In the genomic region with DNA sequence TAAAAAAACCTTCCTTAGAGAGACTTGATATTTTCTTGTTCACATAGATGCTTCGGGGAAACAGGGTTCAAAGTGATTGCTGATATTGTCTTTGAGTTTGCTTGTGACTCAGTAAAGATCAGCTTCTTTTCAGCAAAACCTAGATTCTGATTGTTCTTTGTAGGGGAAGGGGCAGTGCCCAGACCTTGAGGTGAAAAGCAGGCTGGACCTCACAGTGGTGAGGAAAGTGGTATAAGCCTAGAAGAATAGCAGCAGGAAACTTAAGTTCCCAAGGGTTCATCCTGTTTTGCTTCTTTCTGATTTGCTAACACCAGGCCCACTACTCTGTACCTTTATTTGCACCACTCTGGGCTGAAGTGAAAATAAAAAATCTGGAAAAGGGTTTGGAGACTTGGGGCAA, we compare ENCODE assay signal across 19 cellular contexts. TPM values are rescaled to one million over a fixed set of nuclear protein-coding genes. Genes with fewer than 3 reads are reported as not detected.
DNase-seq lines count a peak whose midpoint lies in the region; ATAC-seq, FAIRE-seq and TF ChIP-seq lines count a peak whose summit lies in the region.
"Had no signal": no experiment of that assay in that cellular context is flagged by ENCODE, and none has a peak within 500 bp of the region (broad histone marks: within the 10 kb centered on the region; RNA-seq: fewer than 3 reads in every experiment).

No MANE protein-coding gene starts in this region.

- H4K20me1 ChIP-seq in K562 (replicated peaks; ENCODE audit: control insufficient read depth, insufficient read depth, low read length) (no peaks in the 10 kb centered on the region), endothelial cell of umbilical vein (replicated peaks; ENCODE audit: control insufficient read depth, extremely low read depth, insufficient read depth, low read length) (peaks cover 3% of the 10 kb centered on the region)

- no peaks in the 10 kb centered on the region for H3K27me3 Mint-ChIP-seq in activated T-cell treated with anti-CD3 and anti-CD28 coated beads, Interleukin-2, amount 50 U/mL, for 72 hours (ENCODE audit: low read depth)
- no peaks in the 10 kb centered on the region for H3K27me3 Mint-ChIP-seq in activated T-cell treated with anti-CD3 and anti-CD28 coated beads, Interleukin-2, amount 50 U/mL, for 4 hours (ENCODE audit: low read depth)
- H3K27me3 Mint-ChIP-seq: CD4-positive, alpha-beta memory T cell had no signal

- POLR2A ChIA-PET in K562 (lab: Yijun Ruan, JAX), result no interaction called here
- POLR2A ChIA-PET in endothelial cell of umbilical vein (lab: Charles Lee), result interaction anchor here (0.9 kb wide), 1 partner anchor 19 kb away, joined by 3 read pairs; no protein-coding TSS in a partner anchor

- H3K4me1 ChIP-seq in K562 (replicated peaks in 1 of 2; ENCODE audit: control insufficient read depth in 2 of 2, insufficient read depth in 2 of 2, low read length in 2 of 2) (no peaks in the 10 kb centered on the region), endothelial cell of umbilical vein (ENCODE audit: control insufficient read depth, extremely low read depth, insufficient read depth, low read length) (peaks cover 18% of the 10 kb centered on the region)
- H3K4me1 ChIP-seq: A549 had no signal

- H3K36me3 Mint-ChIP-seq in activated T-cell treated with anti-CD3 and anti-CD28 coated beads, Interleukin-2, amount 50 U/mL, for 72 hours (ENCODE audit: insufficient read depth in 2 of 2), result peaks cover 8 to 34% of the 10 kb centered on the region in 2 donors
- peaks cover 27% of the 10 kb centered on the region for H3K36me3 Mint-ChIP-seq in activated T-cell treated with anti-CD3 and anti-CD28 coated beads, Interleukin-2, amount 50 U/mL, for 4 hours (ENCODE audit: insufficient read depth)

- H3K4me2 ChIP-seq in K562 (ENCODE audit: insufficient read depth, low read length) (no peak overlapping the region), endothelial cell of umbilical vein (ENCODE audit: insufficient read depth, low read length) (peak overlapping the region; percentile 27)
- H3K4me2 ChIP-seq: A549, GM23338 had no signal

- H3K4me3 ChIP-seq in K562 (no peak overlapping the region), endothelial cell of umbilical vein (replicated peaks in 1 of 3; ENCODE audit: insufficient read depth in 1 of 3, low read depth in 1 of 3, low read length in 3 of 3) (no peak overlapping the region)
- H3K4me3 ChIP-seq: A549, GM23338 had no signal

- H3K9ac ChIP-seq in K562 (ENCODE audit: insufficient read depth in 1 of 2, low read depth in 2 of 2, low read length in 2 of 2) (no peak overlapping the region), endothelial cell of umbilical vein (replicated peaks; ENCODE audit: extremely low read depth, insufficient read depth, low read length) (no peak overlapping the region)

- H3K9me1 ChIP-seq in K562 (ENCODE audit: control insufficient read depth, insufficient read depth, low read length) (no peaks in the 10 kb centered on the region), endothelial cell of umbilical vein (replicated peaks; ENCODE audit: control insufficient read depth, extremely low read depth, insufficient read depth, low read length) (no peaks in the 10 kb centered on the region)

- peaks cover 78% of the 10 kb centered on the region for H3K36me3 ChIP-seq in K562 (ENCODE audit: control insufficient read depth, insufficient read depth, low read length)
- H3K36me3 ChIP-seq in endothelial cell of umbilical vein (ENCODE audit: control insufficient read depth in 2 of 2, extremely low read depth in 1 of 2, insufficient read depth in 2 of 2, low read length in 2 of 2), result peaks cover 13 to 17% of the 10 kb centered on the region in 2 experiments

- H3K27ac ChIP-seq in K562 (ENCODE audit: extremely low read depth, low read depth, low read length) (no peak overlapping the region), endothelial cell of umbilical vein (ENCODE audit: insufficient read depth, low read depth, low read length) (no peak overlapping the region)
- H3K27ac ChIP-seq: 22Rv1, A549 had no signal

- CTCF ChIA-PET in K562 (lab: Yijun Ruan, JAX; ENCODE audit: low intra/inter-chr PET ratio), result no interaction called here
- CTCF ChIA-PET in endothelial cell of umbilical vein (lab: Charles Lee), result interaction anchor here (1.1 to 1.8 kb wide), 4 partner anchors 12 to 35 kb away, joined by 3 to 11 read pairs (median 4); no protein-coding TSS in a partner anchor

- WGBS in K562 (ENCODE audit: insufficient coverage, low coverage, missing lambda C conversion rate), result 100% methylated on average over 1 of the region's 1 CpG

- DNase-seq in activated T-cell treated with anti-CD3 and anti-CD28 coated beads, Interleukin-2, amount 50 U/mL, for 72 hours, result no peak
- no peak for DNase-seq in activated T-cell treated with anti-CD3 and anti-CD28 coated beads, Interleukin-2, amount 50 U/mL, for 4 hours
- no peak for DNase-seq in K562 (ENCODE audit: extremely low read depth in 1 of 4, low spot score in 3 of 4)
- peak; percentile 91 for DNase-seq in endothelial cell of umbilical vein (ENCODE audit: low read depth, low spot score)
- DNase-seq in pulmonary artery endothelial cell (ENCODE audit: low read depth, low spot score), result peak; percentile 43
- DNase-seq in amygdala (lab: John Stamatoyannopoulos, UW), result no peak
- DNase-seq: AML-193; CD4-positive, alpha-beta memory T cell; DMS79 treated with DMSO at 0.1 percent for 48 hours; GF-D8; HCEC 1CT had no signal

- intact Hi-C loops in K562 (cut with micrococcal nuclease) (no loop called here), endothelial cell of umbilical vein (cut with micrococcal nuclease) (no loop called here)

- H3K4me1 Mint-ChIP-seq in activated T-cell treated with anti-CD3 and anti-CD28 coated beads, Interleukin-2, amount 50 U/mL, for 72 hours (ENCODE audit: low read depth), result peaks cover 16% of the 10 kb centered on the region
- H3K4me1 Mint-ChIP-seq in activated T-cell treated with anti-CD3 and anti-CD28 coated beads, Interleukin-2, amount 50 U/mL, for 4 hours (ENCODE audit: low read depth), result peaks cover 11% of the 10 kb centered on the region
- H3K4me1 Mint-ChIP-seq: CD14-positive monocyte, GM23338 had no signal

- BruUV-seq in K562 (replicated peaks; lab: Mats Ljungman, UMichigan) (no TSS peak), endothelial cell of umbilical vein (replicated peaks; lab: Mats Ljungman, UMichigan) (no TSS peak)

- ATAC-seq in activated T-cell treated with anti-CD3 and anti-CD28 coated beads, Interleukin-2, amount 50 U/mL, for 72 hours (replicated peaks in 1 of 2), result no peak
- ATAC-seq in activated T-cell treated with anti-CD3 and anti-CD28 coated beads, Interleukin-2, amount 50 U/mL, for 4 hours, result no peak
- ATAC-seq in K562 (no peak), GM19023 (IDR thresholded peaks at IDR 0.05; ENCODE audit: unreplicated experiment) (no peak), GM21825 (IDR thresholded peaks at IDR 0.05; ENCODE audit: unreplicated experiment) (no peak)
- ATAC-seq: A549, GM23338 had no signal

- dilution Hi-C loops in endothelial cell of umbilical vein (cut with MboI; ENCODE audit: extremely low pct_ligation_motif_present, low sequenced_read_pairs), result no loop called here

- no peak for TF ChIP-seq POLR2A in K562 (conservative IDR thresholded peaks at IDR 0.05)
- no peak for TF ChIP-seq POLR2A in endothelial cell of umbilical vein (IDR thresholded peaks at IDR 0.05; ENCODE audit: low read depth, low read length)

- in situ Hi-C loops in K562 (cut with MboI), result no loop called here

- H2AFZ ChIP-seq in K562 (ENCODE audit: low read depth, low read length) (no peak overlapping the region), endothelial cell of umbilical vein (ENCODE audit: low read depth, low read length) (no peak overlapping the region)
- H2AFZ ChIP-seq: GM23338 had no signal

- no peak for TF ChIP-seq CTCF in K562 (IDR thresholded peaks at IDR 0.05 in 2 of 3, conservative IDR thresholded peaks at IDR 0.05 in 1 of 3; ENCODE audit: insufficient read depth in 2 of 3, low read depth in 1 of 3, low read length in 3 of 3)
- no peak for TF ChIP-seq CTCF in endothelial cell of umbilical vein (IDR thresholded peaks at IDR 0.05; ENCODE audit: extremely low read depth in 1 of 2, insufficient read depth in 1 of 2, low read depth in 1 of 2, low read length in 2 of 2)

- no peak for TF ChIP-seq RAD21 in K562 (CRISPR knock-in tag; conservative IDR thresholded peaks at IDR 0.05 in 1 of 2, IDR thresholded peaks at IDR 0.05 in 1 of 2)

- H3K27me3 ChIP-seq in K562 (ENCODE audit: control insufficient read depth in 2 of 2, insufficient read depth in 2 of 2, low read length in 2 of 2), result no peaks in the 10 kb centered on the region
- H3K27me3 ChIP-seq in endothelial cell of umbilical vein (ENCODE audit: control insufficient read depth in 2 of 2, insufficient read depth in 2 of 2, low read length in 2 of 2), result no peaks in the 10 kb centered on the region

- peak overlapping the region; percentile 81 for H3K27ac Mint-ChIP-seq in activated T-cell treated with anti-CD3 and anti-CD28 coated beads, Interleukin-2, amount 50 U/mL, for 72 hours
- H3K27ac Mint-ChIP-seq: GM23338 had no signal

- H3K4me3 Mint-ChIP-seq in activated T-cell treated with anti-CD3 and anti-CD28 coated beads, Interleukin-2, amount 50 U/mL, for 72 hours, result no peak overlapping the region
- H3K4me3 Mint-ChIP-seq in activated T-cell treated with anti-CD3 and anti-CD28 coated beads, Interleukin-2, amount 50 U/mL, for 4 hours, result no peak overlapping the region
- H3K4me3 Mint-ChIP-seq: CD14-positive monocyte; CD4-positive, alpha-beta memory T cell; GM23338 had no signal

- H3K9me3 Mint-ChIP-seq in activated T-cell treated with anti-CD3 and anti-CD28 coated beads, Interleukin-2, amount 50 U/mL, for 72 hours, result no peaks in the 10 kb centered on the region
- H3K9me3 Mint-ChIP-seq in activated T-cell treated with anti-CD3 and anti-CD28 coated beads, Interleukin-2, amount 50 U/mL, for 4 hours, result no peaks in the 10 kb centered on the region
- H3K9me3 Mint-ChIP-seq: CD14-positive monocyte; CD4-positive, alpha-beta memory T cell; GM23338 had no signal

- H3K9me3 ChIP-seq in K562 (replicated peaks; ENCODE audit: control insufficient read depth, insufficient read depth, low read depth, low read length) (no peaks in the 10 kb centered on the region), endothelial cell of umbilical vein (replicated peaks; ENCODE audit: control insufficient read depth, insufficient read depth, low read length) (no peaks in the 10 kb centered on the region)

- H3K79me2 ChIP-seq in K562 (ENCODE audit: control insufficient read depth, insufficient read depth, low read length), result peaks cover 4% of the 10 kb centered on the region; the same call in 1 of the 3 replicates
- H3K79me2 ChIP-seq in endothelial cell of umbilical vein (ENCODE audit: control insufficient read depth, insufficient read depth, low read length), result peaks cover 11% of the 10 kb centered on the region

- FAIRE-seq in K562 (lab: Jason Lieb, UNC) (peak; percentile 70), endothelial cell of umbilical vein (lab: Jason Lieb, UNC) (peak; percentile 95)
- FAIRE-seq: A549, GM19239, H54 had no signal

- TF ChIP-seq EP300 in K562 (IDR thresholded peaks at IDR 0.05; ENCODE audit: low read length), result no peak

RNA-seq across cellular contexts. Expression of a gene that starts 20.9 kb away (rescaled TPM):
- 100 to 1,000 TPM; 150 to 173 TPM for total RNA-seq in activated T-cell treated with anti-CD3 and anti-CD28 coated beads, Interleukin-2, amount 50 U/mL, for 72 hours
- 10 to 100 TPM; 78.2 to 91.1 (median 80.5) TPM for total RNA-seq in activated T-cell treated with anti-CD3 and anti-CD28 coated beads, Interleukin-2, amount 50 U/mL, for 4 hours
- 61.1 and 177 TPM in 2 replicates for total RNA-seq in K562 (2011; cell fraction: chromatin; rRNA removed; ENCODE audit: low replicate concordance)
- 35.9 and 45.9 TPM in 2 replicates for total RNA-seq in K562 (2011; cell fraction: nucleolus; rRNA removed)
- 96.0 and 123 TPM in 2 replicates for total RNA-seq in K562 (2011; cell fraction: nucleoplasm; rRNA removed)
- total RNA-seq in K562 (2014; rRNA removed), result 36.2 and 39.2 TPM in 2 replicates
- total RNA-seq in K562 (2014; rRNA removed; fragmentation: Illumina TruSeq; extraction: Trizol), result 55.3 and 61.6 TPM in 2 replicates
- 49.5 and 55.1 TPM in 2 replicates for total RNA-seq in K562 (2015; rRNA removed; fragmentation: Illumina TruSeq; extraction: Trizol)
- 54.6 and 58.6 TPM in 2 replicates for total RNA-seq in K562 (2021)
- 102 and 127 TPM in 2 replicates for polyA plus RNA-seq in K562 (2011; rRNA removed)
- 17.1 and 32.1 TPM in 2 replicates for polyA plus RNA-seq in K562 (2011; cell fraction: cytosol; rRNA removed)
- polyA plus RNA-seq in K562 (2011; cell fraction: nucleus; rRNA removed), result 68.4 and 103 TPM in 2 replicates
- polyA plus RNA-seq in K562 (2012), result 42.2 and 77.4 TPM in 2 replicates
- 55.7 and 65.0 TPM in 2 replicates for polyA plus RNA-seq in K562 (2014; fragmentation: Illumina TruSeq; extraction: Trizol)
- polyA plus RNA-seq in K562 (2014; fragmentation: Nextera tagmentation; extraction: Ambion mirVana), result 10 to 100 TPM; 30.4 to 48.1 TPM
- polyA plus RNA-seq in K562 (2014; rRNA removed), result 57.3 and 62.5 TPM in 2 replicates
- polyA minus RNA-seq in K562 (2011; rRNA and poly(A)+ RNA removed), result 70.2 and 76.9 TPM in 2 replicates
- 23.2 and 39.4 TPM in 2 replicates for polyA minus RNA-seq in K562 (2011; cell fraction: cytosol; rRNA and poly(A)+ RNA removed)
- 42.1 and 99.7 TPM in 2 replicates for polyA minus RNA-seq in K562 (2011; cell fraction: nucleus; rRNA and poly(A)+ RNA removed)
- 103 and 108 TPM in 2 replicates for total RNA-seq in endothelial cell of umbilical vein
- 31.3 and 40.8 TPM in 2 replicates for polyA plus RNA-seq in endothelial cell of umbilical vein
- polyA plus RNA-seq in endothelial cell of umbilical vein (2011; cell fraction: cytosol; rRNA removed), result 41.0 and 53.7 TPM in 2 replicates
- polyA plus RNA-seq in endothelial cell of umbilical vein (2011; cell fraction: nucleus; rRNA removed), result 183 and 240 TPM in 2 replicates
- 78.0 and 95.3 TPM in 2 replicates for polyA plus RNA-seq in endothelial cell of umbilical vein (2012)
- 53.0 and 61.9 TPM in 2 replicates for polyA minus RNA-seq in endothelial cell of umbilical vein
- polyA minus RNA-seq in endothelial cell of umbilical vein (2011; cell fraction: cytosol; rRNA and poly(A)+ RNA removed), result 30.4 TPM
- 108 and 150 TPM in 2 replicates for polyA minus RNA-seq in endothelial cell of umbilical vein (2011; cell fraction: nucleus; rRNA and poly(A)+ RNA removed)
- total RNA-seq in pulmonary artery endothelial cell, result 68.8 and 79.5 TPM in 2 replicates

Comparison
In these comparisons a context has a peak if more than half of its experiments do, and no peak if none do; other contexts are left out.
1. DNase-seq: peak in endothelial cell of umbilical vein (single experiment) and pulmonary artery endothelial cell (single experiment); none in activated T-cell treated with anti-CD3 and anti-CD28 coated beads, Interleukin-2, amount 50 U/mL, for 72 hours (0 of 2), activated T-cell treated with anti-CD3 and anti-CD28 coated beads, Interleukin-2, amount 50 U/mL, for 4 hours (single experiment), K562 (0 of 4) and amygdala (0 of 56).